In genomic region chr10:128210215-128211063, GRCh38 we compare ENCODE assay signal across 1 cellular context.
TF ChIP-seq lines count a peak whose summit lies in the region.

No MANE protein-coding gene starts in this region.

TF ChIP-seq in GM23338, 12 proteins besides CTCF, POLR2A, EP300 and RAD21 (continued from another document):
- TF ChIP-seq REST (IDR thresholded peaks at IDR 0.05; ENCODE audit: unreplicated experiment) = no peak
TF ChIP-seq in GM23338: peak in this region for 0.
